10 cellular contexts compared by ENCODE assay signal in the genomic region with DNA sequence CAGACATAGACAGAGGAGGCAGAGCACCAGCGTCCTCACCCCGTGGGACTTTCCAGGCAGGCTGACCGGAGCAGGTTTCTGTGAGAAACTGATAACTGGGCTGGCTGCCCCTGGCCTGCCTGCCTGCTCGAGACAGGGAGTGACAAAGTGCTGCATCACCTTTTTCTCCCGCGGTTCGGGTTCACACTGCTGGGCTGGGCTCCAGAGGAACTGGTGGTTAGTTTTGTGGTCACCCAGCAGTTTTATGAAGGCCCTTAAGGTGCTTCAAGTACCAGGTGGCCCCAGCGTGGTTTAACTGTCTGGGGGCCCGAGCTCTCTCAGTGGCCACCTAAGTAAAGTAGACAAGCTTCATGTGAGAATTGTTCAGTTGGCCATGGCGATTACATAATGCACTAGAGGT.
A peak's percentile ranks its signal among the peaks of the same experiment; 100 is the strongest.
DNase-seq lines count a peak whose midpoint lies in the region; ATAC-seq, FAIRE-seq and TF ChIP-seq lines count a peak whose summit lies in the region.
"Had no signal": no experiment of that assay in that cellular context is flagged by ENCODE, and none has a peak within 500 bp of the region (broad histone marks: within the 10 kb centered on the region; RNA-seq: fewer than 3 reads in every experiment).

No MANE protein-coding gene starts in this region.

- H3K27me3 ChIP-seq in naive thymus-derived CD4-positive, alpha-beta T cell (ENCODE audit: control insufficient read depth in 2 of 2, insufficient read depth in 2 of 2, low read length in 2 of 2), result no peaks in the 10 kb centered on the region
- peaks cover 0 to 14% (median 7%) of the 10 kb centered on the region in 3 donors for H3K27me3 ChIP-seq in stomach

- CTCF ChIA-PET in naive thymus-derived CD4-positive, alpha-beta T cell (lab: Charles Lee), result interaction anchor here (1.0 to 18.0 kb wide), 3 partner anchors 10 to 1069 kb away, joined by 4 to 279 read pairs (median 6); no protein-coding TSS in a partner anchor

- no peaks in the 10 kb centered on the region for H3K36me3 Mint-ChIP-seq in activated T-cell treated with anti-CD3 and anti-CD28 coated beads, Interleukin-2, amount 50 U/mL, for 4 hours (ENCODE audit: insufficient read depth)
- peaks cover 5 to 28% (median 19%) of the 10 kb centered on the region in 5 donors for H3K36me3 Mint-ChIP-seq in naive thymus-derived CD4-positive, alpha-beta T cell

- peak overlapping the region; percentile 33 for H3K27ac ChIP-seq in naive thymus-derived CD4-positive, alpha-beta T cell (ENCODE audit: low read depth, low read length)
- H3K27ac ChIP-seq in stomach, result no peak overlapping the region

- H3K4me3 ChIP-seq in naive thymus-derived CD4-positive, alpha-beta T cell (ENCODE audit: low read length), result peak overlapping the region; percentile 18
- H3K4me3 ChIP-seq in stomach, result no peak overlapping the region

- H3K27ac Mint-ChIP-seq in naive thymus-derived CD4-positive, alpha-beta T cell, result peak overlapping the region; percentile 74 to 100 (median 97)
- H3K27ac Mint-ChIP-seq: nephron progenitor cell had no signal

- DNase-seq in GM12891 (ENCODE audit: insufficient read length, low spot score) (no peak), KBM-7 (peak; percentile 9), NCI-H1092 (lab: John Stamatoyannopoulos, UW) (no peak), stomach (no peak), glomerular visceral epithelial cell (ENCODE audit: extremely low spot score) (no peak)
- no peak for DNase-seq in activated T-cell treated with anti-CD3 and anti-CD28 coated beads, Interleukin-2, amount 50 U/mL, for 4 hours
- peak in 4 of 9 donors; percentile 25 to 43 (median 32) for DNase-seq in naive thymus-derived CD4-positive, alpha-beta T cell
- DNase-seq: DMS 273 treated with DMSO at 0.1 percent for 48 hours, nephron progenitor cell had no signal

- FAIRE-seq in GM12891 (lab: Jason Lieb, UNC), result no peak

- H3K9me3 ChIP-seq in naive thymus-derived CD4-positive, alpha-beta T cell (ENCODE audit: control insufficient read depth in 2 of 3, low read length in 3 of 3), result no peaks in the 10 kb centered on the region
- H3K9me3 ChIP-seq in stomach, result no peaks in the 10 kb centered on the region

- intact Hi-C loops in naive thymus-derived CD4-positive, alpha-beta T cell (cut with micrococcal nuclease), result loop anchor here (1.0 kb wide), 2 partner anchors 8 to 9 kb away; no protein-coding TSS in a partner anchor
- intact Hi-C loops in stomach (cut with DNase I; ENCODE audit: low total_unique reads), result no loop called here

- peak overlapping the region; percentile 37 for H3K4me3 Mint-ChIP-seq in activated T-cell treated with anti-CD3 and anti-CD28 coated beads, Interleukin-2, amount 50 U/mL, for 4 hours
- peak overlapping the region; percentile 18 to 84 (median 78) for H3K4me3 Mint-ChIP-seq in naive thymus-derived CD4-positive, alpha-beta T cell
- H3K4me3 Mint-ChIP-seq: nephron progenitor cell had no signal

- TF ChIP-seq POLR2A in GM12891 (IDR thresholded peaks at IDR 0.05; ENCODE audit: low read depth, low read length) (no peak), stomach (IDR thresholded peaks at IDR 0.05) (no peak)

- peak; percentile 38 to 46 for ATAC-seq in activated T-cell treated with anti-CD3 and anti-CD28 coated beads, Interleukin-2, amount 50 U/mL, for 4 hours
- ATAC-seq in naive thymus-derived CD4-positive, alpha-beta T cell, result peak; percentile 67
- ATAC-seq in HG03342 (IDR thresholded peaks at IDR 0.05; ENCODE audit: unreplicated experiment), result no peak

- peaks cover 43 to 80% of the 10 kb centered on the region in 2 donors for H3K4me1 ChIP-seq in naive thymus-derived CD4-positive, alpha-beta T cell (ENCODE audit: control insufficient read depth in 2 of 2, insufficient read depth in 2 of 2, low read length in 2 of 2)
- H3K4me1 ChIP-seq in stomach, result no peaks in the 10 kb centered on the region

- no peaks in the 10 kb centered on the region for H3K36me3 ChIP-seq in naive thymus-derived CD4-positive, alpha-beta T cell (ENCODE audit: control insufficient read depth in 2 of 3, insufficient read depth in 3 of 3, low read length in 3 of 3)
- H3K36me3 ChIP-seq in stomach, result no peaks in the 10 kb centered on the region

- in situ Hi-C loops in KBM-7 (cut with MboI; ENCODE audit: low pct_unique_long_range_greater_than_20kb, low sequenced_read_pairs), result no loop called here

- POLR2A ChIA-PET in naive thymus-derived CD4-positive, alpha-beta T cell (lab: Charles Lee), result interaction anchor here (0.6 to 25.4 kb wide), 12 partner anchors 8 to 1068 kb away, joined by 3 to 501 read pairs (median 4); a partner anchor contains a TSS

- no peaks in the 10 kb centered on the region for H3K9me3 Mint-ChIP-seq in activated T-cell treated with anti-CD3 and anti-CD28 coated beads, Interleukin-2, amount 50 U/mL, for 4 hours
- H3K9me3 Mint-ChIP-seq in naive thymus-derived CD4-positive, alpha-beta T cell, result peaks cover 0 to 4% (median 0%) of the 10 kb centered on the region in 11 donors

- no peak for TF ChIP-seq EP300 in stomach (IDR thresholded peaks at IDR 0.05)

- no peaks in the 10 kb centered on the region for H3K27me3 Mint-ChIP-seq in activated T-cell treated with anti-CD3 and anti-CD28 coated beads, Interleukin-2, amount 50 U/mL, for 4 hours (ENCODE audit: low read depth)
- H3K27me3 Mint-ChIP-seq in naive thymus-derived CD4-positive, alpha-beta T cell, result no peaks in the 10 kb centered on the region

- no peak for TF ChIP-seq CTCF in stomach (IDR thresholded peaks at IDR 0.05)

- WGBS in stomach, 5 donors, result 32 to 54% (median 38%) methylated on average over 9 to 10 of the region's 10 CpGs

- peaks cover 77% of the 10 kb centered on the region for H3K4me1 Mint-ChIP-seq in activated T-cell treated with anti-CD3 and anti-CD28 coated beads, Interleukin-2, amount 50 U/mL, for 4 hours (ENCODE audit: low read depth)
- peaks cover 28 to 95% (median 86%) of the 10 kb centered on the region in 7 donors for H3K4me1 Mint-ChIP-seq in naive thymus-derived CD4-positive, alpha-beta T cell

TF ChIP-seq in GM12891, 5 proteins besides CTCF, POLR2A, EP300 and RAD21:
- TF ChIP-seq SPI1 (IDR thresholded peaks at IDR 0.05; ENCODE audit: low read depth, low read length) (0 out of 2 replicates have a peak, but pooled peaks have one; percentile 12), TAF1 (IDR thresholded peaks at IDR 0.05; ENCODE audit: low read depth, low read length) (no peak)
